ENCODE assay signal across 8 cellular contexts in genomic region chr11:78416285-78417174, GRCh38. TPM values are rescaled to one million over a fixed set of nuclear protein-coding genes. Genes with fewer than 3 reads are reported as not detected.
DNase-seq lines count a peak whose midpoint lies in the region; ATAC-seq and TF ChIP-seq lines count a peak whose summit lies in the region.

No MANE protein-coding gene starts in this region.

- BruUV-seq in Panc1 (replicated peaks; lab: Mats Ljungman, UMichigan): TSS peak; percentile 86

- H3K4me1 Mint-ChIP-seq in activated T-cell treated with anti-CD3 and anti-CD28 coated beads, Interleukin-2, amount 50 U/mL, for 72 hours (ENCODE audit: low read depth): peaks cover 49% of the 10 kb centered on the region
- peaks cover 51 to 71% (median 66%) of the 10 kb centered on the region in 3 donors for H3K4me1 Mint-ChIP-seq in naive B cell
- peaks cover 31% of the 10 kb centered on the region for H3K4me1 Mint-ChIP-seq in stimulated activated effector memory CD8-positive, alpha-beta T cell treated with anti-CD3 and anti-CD28 coated beads, Interleukin-12 subunit alpha, Interleukin-12 subunit beta, amount 100 ng/mL, for 72 hours

- peaks cover 2% of the 10 kb centered on the region; the same call in 1 of the 2 replicates for H3K27me3 ChIP-seq in Panc1 (ENCODE audit: control insufficient read depth, insufficient read depth, low read length)

- POLR2A ChIA-PET in Panc1 (lab: Charles Lee): interaction anchor here (0.6 to 0.7 kb wide), 6 partner anchors 111 to 1713 kb away, joined by 3 to 13 read pairs (median 8); partner anchors contain the start of gene ALG8

- peaks cover 33% of the 10 kb centered on the region for H3K27me3 Mint-ChIP-seq in activated T-cell treated with anti-CD3 and anti-CD28 coated beads, Interleukin-2, amount 50 U/mL, for 72 hours (ENCODE audit: low read depth)
- no peaks in the 10 kb centered on the region for H3K27me3 Mint-ChIP-seq in naive B cell

- DNase-seq in DMS 273 (lab: John Stamatoyannopoulos, UW; ENCODE audit: unreplicated experiment) (peak; percentile 81), KG1 (lab: John Stamatoyannopoulos, UW) (peak; percentile 52), Panc1 (ENCODE audit: low read depth, low spot score) (peak; percentile 67), fibroblast of gingiva (ENCODE audit: low read depth) (peak; percentile 70), naive B cell (peak; percentile 78)
- peak; percentile 85 to 86 for DNase-seq in activated T-cell treated with anti-CD3 and anti-CD28 coated beads, Interleukin-2, amount 50 U/mL, for 72 hours
- peak; percentile 72 to 87 for DNase-seq in stimulated activated effector memory CD8-positive, alpha-beta T cell treated with anti-CD3 and anti-CD28 coated beads, Interleukin-12 subunit alpha, Interleukin-12 subunit beta, amount 100 ng/mL, for 72 hours (ENCODE audit: low spot score in 2 of 2)

- CTCF ChIA-PET in Panc1 (lab: Charles Lee): interaction anchor here (0.6 to 2.2 kb wide), 5 partner anchors 10 to 647 kb away, joined by 3 to 7 read pairs (median 4); no protein-coding TSS in a partner anchor

- peak overlapping the region; percentile 92 for H3K27ac Mint-ChIP-seq in activated T-cell treated with anti-CD3 and anti-CD28 coated beads, Interleukin-2, amount 50 U/mL, for 72 hours
- peak overlapping the region; percentile 39 to 100 (median 96) for H3K27ac Mint-ChIP-seq in naive B cell
- peak overlapping the region; percentile 73 for H3K27ac Mint-ChIP-seq in stimulated activated effector memory CD8-positive, alpha-beta T cell treated with anti-CD3 and anti-CD28 coated beads, Interleukin-12 subunit alpha, Interleukin-12 subunit beta, amount 100 ng/mL, for 72 hours

- peaks cover 3% of the 10 kb centered on the region in 2 donors for H3K36me3 Mint-ChIP-seq in activated T-cell treated with anti-CD3 and anti-CD28 coated beads, Interleukin-2, amount 50 U/mL, for 72 hours (ENCODE audit: insufficient read depth in 2 of 2)
- no peaks in the 10 kb centered on the region for H3K36me3 Mint-ChIP-seq in naive B cell
- H3K36me3 Mint-ChIP-seq in stimulated activated effector memory CD8-positive, alpha-beta T cell treated with anti-CD3 and anti-CD28 coated beads, Interleukin-12 subunit alpha, Interleukin-12 subunit beta, amount 100 ng/mL, for 72 hours: peaks cover 7% of the 10 kb centered on the region

- H3K9me3 Mint-ChIP-seq in activated T-cell treated with anti-CD3 and anti-CD28 coated beads, Interleukin-2, amount 50 U/mL, for 72 hours: no peaks in the 10 kb centered on the region
- no peaks in the 10 kb centered on the region for H3K9me3 Mint-ChIP-seq in naive B cell
- no peaks in the 10 kb centered on the region for H3K9me3 Mint-ChIP-seq in stimulated activated effector memory CD8-positive, alpha-beta T cell treated with anti-CD3 and anti-CD28 coated beads, Interleukin-12 subunit alpha, Interleukin-12 subunit beta, amount 100 ng/mL, for 72 hours

- peak; percentile 85 for TF ChIP-seq CTCF in Panc1 (IDR thresholded peaks at IDR 0.05)

- H3K4me1 ChIP-seq in Panc1 (ENCODE audit: control insufficient read depth, insufficient read depth, low read length): peaks cover 34% of the 10 kb centered on the region

- peak overlapping the region; percentile 53 to 90 for H3K4me3 ChIP-seq in Panc1 (ENCODE audit: low read depth in 2 of 2, low read length in 2 of 2)

- no peaks in the 10 kb centered on the region for H3K9me3 ChIP-seq in Panc1 (ENCODE audit: control insufficient read depth, insufficient read depth, low read depth, low read length)

- H3K36me3 ChIP-seq in Panc1 (ENCODE audit: control insufficient read depth, insufficient read depth, low read length): no peaks in the 10 kb centered on the region

- intact Hi-C loops in Panc1 (cut with micrococcal nuclease; ENCODE audit: unreplicated experiment): loop anchor here (5.0 kb wide), 1 partner anchor 146 kb away; no protein-coding TSS in a partner anchor

- peak overlapping the region; percentile 97 to 98 for H3K4me3 Mint-ChIP-seq in activated T-cell treated with anti-CD3 and anti-CD28 coated beads, Interleukin-2, amount 50 U/mL, for 72 hours
- peak overlapping the region; percentile 92 to 99 (median 97) for H3K4me3 Mint-ChIP-seq in naive B cell
- peak overlapping the region; percentile 86 for H3K4me3 Mint-ChIP-seq in stimulated activated effector memory CD8-positive, alpha-beta T cell treated with anti-CD3 and anti-CD28 coated beads, Interleukin-12 subunit alpha, Interleukin-12 subunit beta, amount 100 ng/mL, for 72 hours

- peak overlapping the region; percentile 93 for H3K27ac ChIP-seq in Panc1 (ENCODE audit: low read length)

- in situ Hi-C loops in Panc1 (cut with HindIII; ENCODE audit: low pct_unique_long_range_greater_than_20kb, low sequenced_read_pairs): no loop called here

- ATAC-seq in GM21723 (IDR thresholded peaks at IDR 0.05; ENCODE audit: unreplicated experiment): peak; percentile 53
- ATAC-seq in Panc1: peak; percentile 82
- ATAC-seq in activated T-cell treated with anti-CD3 and anti-CD28 coated beads, Interleukin-2, amount 50 U/mL, for 72 hours (replicated peaks in 1 of 2): peak; percentile 68 to 72
- peak; percentile 35 to 42 for ATAC-seq in naive B cell (ENCODE audit: low read depth in 2 of 2)
- ATAC-seq in stimulated activated effector memory CD8-positive, alpha-beta T cell treated with anti-CD3 and anti-CD28 coated beads, Interleukin-12 subunit alpha, Interleukin-12 subunit beta, amount 100 ng/mL, for 72 hours: peak; percentile 79

RNA-seq across cellular contexts. Expression of gene GAB2, which starts 1.1 kb away (rescaled TPM):
- total RNA-seq in Panc1 (2021; ENCODE audit: unreplicated experiment): 10.0 TPM
- 5.8 TPM for polyA plus RNA-seq in Panc1 (2012; ENCODE audit: insufficient read length)
- total RNA-seq in activated T-cell treated with anti-CD3 and anti-CD28 coated beads, Interleukin-2, amount 50 U/mL, for 72 hours: 10 to 100 TPM; 48.0 to 51.7 TPM
- 1 to 10 TPM in 4 of 6 donors, under 1 TPM in 2; 0.71 to 4.2 (median 2.2) TPM for polyA plus RNA-seq in naive B cell (ENCODE audit: low read depth in 6 of 6)

Comparison
In these comparisons a context has a peak if more than half of its experiments do, and no peak if none do; other contexts are left out.
1. Peak in every context shown above with its lines: DNase-seq, ATAC-seq, H3K4me3 ChIP-seq and H3K27ac ChIP-seq.